In genomic region chr15:59528965-59529402, GRCh38 we compare ENCODE assay signal across 8 cellular contexts.
DNase-seq lines count a peak whose midpoint lies in the region; ATAC-seq, FAIRE-seq and TF ChIP-seq lines count a peak whose summit lies in the region.

No MANE protein-coding gene starts in this region.

- DNase-seq in KBM-7 (peak; percentile 75), OCI-M1 (lab: John Stamatoyannopoulos, UW) (peak; percentile 86), epithelial cell of proximal tubule (ENCODE audit: low read depth) (peak; percentile 42), myocyte (ENCODE audit: low read depth) (peak; percentile 91)
- DNase-seq in activated CD8-positive, alpha-beta memory T cell treated with anti-CD3 and anti-CD28 coated beads, Interleukin-2, amount 50 U/mL, for 48 hours = peak; percentile 78
- DNase-seq in stimulated activated CD8-positive, alpha-beta memory T cell treated with anti-CD3 and anti-CD28 coated beads, Interleukin-7, amount 100 ng/mL, for 24 hours (ENCODE audit: low read depth) = peak; percentile 51

- in situ Hi-C loops in KBM-7 (cut with MboI; ENCODE audit: low pct_unique_long_range_greater_than_20kb, low sequenced_read_pairs) = loop anchor here (25.0 kb wide), 1 partner anchor 108 kb away; no protein-coding TSS in a partner anchor

- FAIRE-seq in G401.6 (lab: Jason Lieb, UNC) = peak; percentile 95

- ATAC-seq in GM18498 (IDR thresholded peaks at IDR 0.05; ENCODE audit: unreplicated experiment) = no peak

- peak; percentile 86 for TF ChIP-seq CTCF in epithelial cell of proximal tubule (conservative IDR thresholded peaks at IDR 0.05; ENCODE audit: low read depth, low read length)

- no peak overlapping the region for H3K4me3 ChIP-seq in epithelial cell of proximal tubule (ENCODE audit: low read depth, low read length)
